Comparison of ENCODE assay signal across 8 cellular contexts in the genomic region with DNA sequence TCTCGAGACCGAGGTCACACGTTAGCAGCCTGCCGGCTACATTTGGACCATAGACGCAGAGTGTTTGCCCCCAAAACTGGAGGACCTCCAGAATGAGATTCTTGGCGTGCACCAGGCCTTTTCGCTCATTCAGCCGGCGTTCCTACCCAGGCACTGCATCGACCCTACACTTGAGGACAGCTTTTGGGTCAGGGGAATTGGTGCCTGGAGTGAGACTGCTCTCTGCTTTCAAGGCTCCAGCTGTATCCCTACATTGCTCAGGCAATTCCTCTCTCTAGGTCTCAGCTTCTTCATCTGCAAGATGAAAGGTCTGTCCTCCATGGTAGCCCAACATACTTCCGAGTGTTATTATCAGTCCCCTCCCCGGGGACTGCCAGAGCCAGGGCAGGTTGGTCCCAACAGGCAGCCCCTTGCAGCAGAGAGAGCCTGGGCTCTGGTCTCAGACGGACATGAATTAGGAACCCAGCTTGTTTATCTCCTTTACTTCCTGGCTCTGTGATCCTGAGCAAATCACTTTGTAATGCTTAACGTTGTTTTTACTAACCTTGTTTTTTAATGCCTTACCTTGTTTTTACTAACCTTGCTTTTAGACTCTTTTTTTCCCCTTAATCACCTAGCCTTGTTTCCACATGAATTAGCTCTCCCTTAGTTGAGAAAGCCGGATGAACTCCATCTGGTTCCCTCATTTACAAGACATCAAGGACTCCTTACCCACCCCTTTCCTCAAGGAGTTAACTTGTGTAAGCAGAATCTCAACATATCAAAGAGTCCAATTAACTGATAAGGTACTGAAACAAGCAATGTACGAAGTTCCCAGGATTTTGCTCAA. TPM values are rescaled to one million over a fixed set of nuclear protein-coding genes. Genes with fewer than 3 reads are reported as not detected.
DNase-seq lines count a peak whose midpoint lies in the region; ATAC-seq and TF ChIP-seq lines count a peak whose summit lies in the region.

No MANE protein-coding gene starts in this region.

- peaks cover 32% of the 10 kb centered on the region for H3K36me3 Mint-ChIP-seq in MCF 10A (ENCODE audit: insufficient read depth, unreplicated experiment)

- peaks cover 33 to 45% (median 36%) of the 10 kb centered on the region in 11 experiments for H3K36me3 ChIP-seq in BLaER1 treated with 17β-estradiol and CSF1 and Interleukin-3, amounts not matched to agents 10 nM and 100 nM
- H3K36me3 ChIP-seq in Loucy (ENCODE audit: insufficient read depth, low read length), result peaks cover 28% of the 10 kb centered on the region; the same call in 1 of the 2 replicates
- peaks cover 2 to 30% (median 8%) of the 10 kb centered on the region in 4 donors for H3K36me3 ChIP-seq in right lobe of liver
- H3K36me3 ChIP-seq in transverse colon, result peaks cover 0 to 28% (median 12%) of the 10 kb centered on the region in 4 donors

- H3K4me1 ChIP-seq in BLaER1 treated with 17β-estradiol and CSF1 and Interleukin-3, amounts not matched to agents 10 nM and 100 nM, result peaks cover 17 to 30% (median 22%) of the 10 kb centered on the region in 10 experiments
- H3K4me1 ChIP-seq in Loucy (ENCODE audit: insufficient read depth, low read length, poor library complexity, severe bottlenecking) (peaks cover 16% of the 10 kb centered on the region), right lobe of liver (peaks cover 0 to 18% (median 6%) of the 10 kb centered on the region in 4 donors), transverse colon (peaks cover 4 to 24% (median 16%) of the 10 kb centered on the region in 4 donors)

- H4K20me1 ChIP-seq in BLaER1 treated with 17β-estradiol and CSF1 and Interleukin-3, amounts not matched to agents 10 nM and 100 nM, result peaks cover 0 to 19% (median 0%) of the 10 kb centered on the region in 11 experiments; a peak in 7 of 22 replicates
- H4K20me1 ChIP-seq in Loucy (ENCODE audit: insufficient read depth, low read length, poor library complexity, severe bottlenecking), result peaks cover 10% of the 10 kb centered on the region

- POLR2A ChIA-PET in MCF 10A (lab: Yijun Ruan, JAX), result interaction anchor here (0.7 to 4.2 kb wide), 7 partner anchors 9 to 1857 kb away, joined by 3 to 45 read pairs (median 7); no protein-coding TSS in a partner anchor

- H3K9me2 ChIP-seq in Loucy (replicated peaks; ENCODE audit: low read depth, low read length), result no peaks in the 10 kb centered on the region

- H3K4me2 ChIP-seq in BLaER1 treated with 17β-estradiol and CSF1 and Interleukin-3, amounts not matched to agents 10 nM and 100 nM, result peak overlapping the region; percentile 90 to 97 (median 95)
- H3K4me2 ChIP-seq in Loucy (ENCODE audit: low read depth, low read length, poor library complexity, severe bottlenecking), result peak overlapping the region; percentile 79

- TF ChIP-seq EP300 in transverse colon (IDR thresholded peaks at IDR 0.05; ENCODE audit: low read depth), result no peak

- H3K27ac Mint-ChIP-seq in MCF 10A (ENCODE audit: low read depth, unreplicated experiment), result peak overlapping the region; percentile 97

- H3K4me1 Mint-ChIP-seq in MCF 10A (ENCODE audit: insufficient read depth, unreplicated experiment), result peaks cover 20% of the 10 kb centered on the region

- H3K9me3 ChIP-seq in BLaER1 treated with 17β-estradiol and CSF1 and Interleukin-3, amounts not matched to agents 10 nM and 100 nM (replicated peaks in 1 of 11), result no peaks in the 10 kb centered on the region
- no peaks in the 10 kb centered on the region for H3K9me3 ChIP-seq in Loucy (ENCODE audit: insufficient read depth, low read depth, low read length)
- no peaks in the 10 kb centered on the region for H3K9me3 ChIP-seq in right lobe of liver
- H3K9me3 ChIP-seq in transverse colon, result no peaks in the 10 kb centered on the region

- peak; percentile 8 for ATAC-seq in GM19328 (IDR thresholded peaks at IDR 0.05; ENCODE audit: unreplicated experiment)
- peak; percentile 4 to 13 (median 10) for ATAC-seq in right lobe of liver
- ATAC-seq in GM18505 (IDR thresholded peaks at IDR 0.05; ENCODE audit: unreplicated experiment), result no peak
- no peak for ATAC-seq in HG02884 (IDR thresholded peaks at IDR 0.05; ENCODE audit: unreplicated experiment)

- no peaks in the 10 kb centered on the region for H3K9me3 Mint-ChIP-seq in MCF 10A (ENCODE audit: unreplicated experiment)

- H3K79me2 ChIP-seq in Loucy (ENCODE audit: insufficient read depth, low read length), result peaks cover 28% of the 10 kb centered on the region

- peak overlapping the region; percentile 87 to 93 (median 90) for H3K9ac ChIP-seq in BLaER1 treated with 17β-estradiol and CSF1 and Interleukin-3, amounts not matched to agents 10 nM and 100 nM
- peak overlapping the region; percentile 84 for H3K9ac ChIP-seq in Loucy (ENCODE audit: low read depth, low read length, poor library complexity, severe bottlenecking)

- H2AFZ ChIP-seq in Loucy (ENCODE audit: low read length), result peak overlapping the region; percentile 98

- H3K4me3 Mint-ChIP-seq in MCF 10A (ENCODE audit: unreplicated experiment), result peak overlapping the region; percentile 98

- WGBS in right lobe of liver (ENCODE audit: insufficient coverage, low coverage, low lambda C conversion rate, missing lambda C conversion rate), result 6% methylated on average over 13 of the region's 16 CpGs
- 2 to 13% methylated on average over 3 to 16 of the region's 16 CpGs for WGBS in transverse colon (ENCODE audit: low coverage in 1 of 2), 2 donors

- no peaks in the 10 kb centered on the region for H3K27me3 Mint-ChIP-seq in MCF 10A (ENCODE audit: insufficient read depth, unreplicated experiment)

- TF ChIP-seq CTCF in Loucy (conservative IDR thresholded peaks at IDR 0.05; ENCODE audit: low read length) (no peak), MCF 10A (IDR thresholded peaks at IDR 0.05; ENCODE audit: unreplicated experiment) (no peak), right lobe of liver (IDR thresholded peaks at IDR 0.05) (no peak), transverse colon (IDR thresholded peaks at IDR 0.05) (no peak)

- CTCF ChIA-PET in MCF 10A (lab: Yijun Ruan, JAX), result interaction anchor here (0.6 to 3.4 kb wide), 9 partner anchors 9 to 95 kb away, joined by 3 to 21 read pairs (median 4); no protein-coding TSS in a partner anchor

- H3K27me3 ChIP-seq in BLaER1 treated with 17β-estradiol and CSF1 and Interleukin-3, amounts not matched to agents 10 nM and 100 nM, result no peaks in the 10 kb centered on the region
- no peaks in the 10 kb centered on the region for H3K27me3 ChIP-seq in Loucy (ENCODE audit: insufficient read depth, low read length, poor library complexity, severe bottlenecking)
- H3K27me3 ChIP-seq in right lobe of liver, result no peaks in the 10 kb centered on the region
- no peaks in the 10 kb centered on the region for H3K27me3 ChIP-seq in transverse colon

- H3F3A ChIP-seq in Loucy (ENCODE audit: low read depth), result no peaks in the 10 kb centered on the region

- no peak for TF ChIP-seq POLR2A in right lobe of liver (IDR thresholded peaks at IDR 0.05)
- TF ChIP-seq POLR2A in transverse colon (IDR thresholded peaks at IDR 0.05), result no peak
- TF ChIP-seq POLR2A in GM18505 (IDR thresholded peaks at IDR 0.05; ENCODE audit: borderline replicate concordance, extremely low read depth, insufficient read depth, insufficient read length), result no peak

- peak overlapping the region; percentile 79 to 88 (median 80) for H3K4me3 ChIP-seq in BLaER1 treated with 17β-estradiol and CSF1 and Interleukin-3, amounts not matched to agents 10 nM and 100 nM
- H3K4me3 ChIP-seq in Loucy (ENCODE audit: low read length, poor library complexity, severe bottlenecking) (peak overlapping the region; percentile 84), right lobe of liver (peak overlapping the region; percentile 74 to 93 (median 84)), transverse colon (peak overlapping the region; percentile 68 to 90 (median 80))

- no TSS peak for BruUV-seq in MCF 10A (replicated peaks; lab: Mats Ljungman, UMichigan)

- intact Hi-C loops in MCF 10A (cut with micrococcal nuclease) (loop anchor here (1.0 to 2.0 kb wide), 2 partner anchors 26 to 48 kb away; no protein-coding TSS in a partner anchor), right lobe of liver (cut with DNase I) (no loop called here), transverse colon (cut with DNase I; ENCODE audit: low total_unique reads) (no loop called here)

- peak; percentile 11 for DNase-seq in MCF 10A (ENCODE audit: unreplicated experiment)
- no peak for DNase-seq in right lobe of liver
- no peak for DNase-seq in transverse colon

- peak overlapping the region; percentile 75 to 92 (median 89) for H3K27ac ChIP-seq in BLaER1 treated with 17β-estradiol and CSF1 and Interleukin-3, amounts not matched to agents 10 nM and 100 nM
- H3K27ac ChIP-seq in right lobe of liver, result peak overlapping the region in 1 of 3 donors; percentile 41
- H3K27ac ChIP-seq in transverse colon, result peak overlapping the region; percentile 78 to 87 (median 82)

- in situ Hi-C loops in transverse colon (cut with MboI; ENCODE audit: low pct_ligation_motif_present in 1 of 4, low pct_unique_long_range_greater_than_20kb in 1 of 4, low sequenced_read_pairs in 3 of 4), result no loop called here

RNA-seq across cellular contexts. Expression of gene TCHP, which starts 0.9 kb away (rescaled TPM):
- total RNA-seq in MCF 10A (2022) (26.4 and 36.3 TPM in 2 replicates), right lobe of liver (1 to 10 TPM; 4.9 to 8.8 (median 6.8) TPM), transverse colon (10 to 100 TPM; 27.5 to 54.7 (median 30.7) TPM)

RNA-seq across cellular contexts. Expression of gene GLTP, which starts 20.6 kb away (rescaled TPM):
- total RNA-seq in MCF 10A (2022) (37.2 and 53.3 TPM in 2 replicates), right lobe of liver (10 to 100 TPM in 5 of 6 experiments, 1 to 10 TPM in 1; 9.8 to 20.8 (median 13.6) TPM), transverse colon (100 to 1,000 TPM in 3 of 4 donors, 10 to 100 TPM in 1; 35.6 to 287 (median 167) TPM)

Comparison
In these comparisons a context has a peak if more than half of its experiments do, and no peak if none do; other contexts are left out.
1. ATAC-seq: peak in GM19328 (single experiment) and right lobe of liver (4 of 4); none in GM18505 (single experiment) and HG02884 (single experiment).
2. Peak in every context shown above with its lines, with median percentiles within 50 percentile points of each other: H3K4me3 ChIP-seq.